In the genomic region with DNA sequence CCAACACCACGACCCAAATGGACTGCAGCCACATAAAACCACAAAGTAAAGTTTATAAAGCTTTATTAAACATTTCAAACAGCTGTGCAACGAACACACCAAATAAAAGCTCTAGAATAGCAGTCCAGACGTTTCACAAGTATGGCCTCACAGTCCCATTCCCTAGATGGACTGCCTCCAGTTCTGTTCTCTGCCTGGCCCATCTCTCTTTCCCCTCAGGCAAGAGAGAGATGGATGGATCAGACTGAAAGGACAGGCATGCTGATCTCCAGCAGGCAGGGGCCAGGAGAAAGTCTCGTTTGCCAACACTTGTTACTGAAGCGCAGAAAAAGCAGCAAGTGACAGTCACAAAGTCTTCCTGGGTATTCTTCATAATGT, we compare ENCODE assay signal across 22 cellular contexts. TPM values are rescaled to one million over a fixed set of nuclear protein-coding genes. Genes with fewer than 3 reads are reported as not detected.
DNase-seq lines count a peak whose midpoint lies in the region; ATAC-seq and TF ChIP-seq lines count a peak whose summit lies in the region.
"Had no signal": no experiment of that assay in that cellular context is flagged by ENCODE, and none has a peak within 500 bp of the region (broad histone marks: within the 10 kb centered on the region; RNA-seq: fewer than 3 reads in every experiment).

No MANE protein-coding gene starts in this region.

- TF ChIP-seq POLR2A in prostate gland (IDR thresholded peaks at IDR 0.05) = no peak

- intact Hi-C loops in prostate gland (cut with DNase I) = no loop called here

- H3K36me3 Mint-ChIP-seq in chondrocyte (ENCODE audit: low read depth) = peaks cover 13% of the 10 kb centered on the region

- peak overlapping the region; percentile 68 for H3K27ac ChIP-seq in AG04450 (ENCODE audit: low read depth, low read length)
- H3K27ac ChIP-seq in prostate gland = peak overlapping the region; percentile 47 to 88
- H3K27ac ChIP-seq: body of pancreas, uterus had no signal

- H3K27me3 ChIP-seq in AG04450 (ENCODE audit: control insufficient read depth, insufficient read depth, low read length) = no peaks in the 10 kb centered on the region
- no peaks in the 10 kb centered on the region for H3K27me3 ChIP-seq in prostate gland (replicated peaks; ENCODE audit: insufficient read depth)
- H3K27me3 ChIP-seq: body of pancreas, uterus had no signal

- H3K27ac Mint-ChIP-seq in chondrocyte (ENCODE audit: unreplicated experiment) = peak overlapping the region; percentile 3
- H3K27ac Mint-ChIP-seq: activated CD4-positive, alpha-beta T cell treated with anti-CD3 and anti-CD28 coated beads, Interleukin-2, amount 10 ng/mL, durations not matched to agents 24 days and 14 days; HFFc6; stimulated activated naive CD8-positive, alpha-beta T cell treated with anti-CD3 and anti-CD28 coated beads, Interleukin-15, Interleukin-2, amounts not matched to agents 100 ng/mL and 50 ng/mL, for 24 hours had no signal

- H3K27me3 Mint-ChIP-seq in chondrocyte (ENCODE audit: low read depth) = no peaks in the 10 kb centered on the region
- H3K27me3 Mint-ChIP-seq: CD4-positive, CD25-positive, alpha-beta regulatory T cell; stimulated activated naive CD8-positive, alpha-beta T cell treated with anti-CD3 and anti-CD28 coated beads, Interleukin-15, Interleukin-2, amounts not matched to agents 100 ng/mL and 50 ng/mL, for 24 hours had no signal

- no peak overlapping the region for H3K4me3 ChIP-seq in AG04450 (ENCODE audit: low read depth, low read length)
- H3K4me3 ChIP-seq in prostate gland = no peak overlapping the region
- H3K4me3 ChIP-seq: body of pancreas, lung, uterus had no signal

- DNase-seq in AG04450 (ENCODE audit: low read depth, low spot score) (no peak), NCI-H446 treated with DMSO at 0.1 percent for 48 hours (lab: John Stamatoyannopoulos, UW) (peak; percentile 87), chondrocyte (ENCODE audit: low spot score) (no peak), prostate gland (ENCODE audit: low spot score) (no peak), amniotic stem cell (lab: John Stamatoyannopoulos, UW) (no peak), putamen (ENCODE audit: low spot score) (no peak), epidermal melanocyte (ENCODE audit: insufficient read length, low spot score) (no peak)
- DNase-seq: activated CD4-positive, alpha-beta T cell treated with anti-CD3 and anti-CD28 coated beads, Interleukin-2, amount 10 ng/mL, durations not matched to agents 24 days and 14 days; activated naive CD4-positive, alpha-beta T cell treated with Interleukin-2 at 50 U/mL for 16 hours; body of pancreas; CD4-positive, CD25-positive, alpha-beta regulatory T cell; dermis blood vessel endothelial cell; erythroblast; HFFc6; naive thymus-derived CD4-positive, alpha-beta T cell; NCI-H187; NCI-H526; uterus had no signal

- CTCF ChIA-PET in AG04450 (lab: Charles Lee) = interaction anchor here (0.7 kb wide), 1 partner anchor 704 kb away, joined by 3 read pairs; no protein-coding TSS in a partner anchor

- POLR2A ChIA-PET in AG04450 (lab: Yijun Ruan, JAX) = interaction anchor here (0.5 to 1.3 kb wide), 6 partner anchors 10 to 223 kb away, joined by 3 to 5 read pairs (median 4); partner anchors contain the start of gene BLCAP

- H3K4me1 ChIP-seq in prostate gland (replicated peaks) = peaks cover 28% of the 10 kb centered on the region
- H3K4me1 ChIP-seq: body of pancreas, uterus had no signal

- H3K9me3 Mint-ChIP-seq in chondrocyte (ENCODE audit: low read depth) = no peaks in the 10 kb centered on the region
- H3K9me3 Mint-ChIP-seq: activated CD4-positive, alpha-beta T cell treated with anti-CD3 and anti-CD28 coated beads, Interleukin-2, amount 10 ng/mL, durations not matched to agents 24 days and 14 days; CD4-positive, CD25-positive, alpha-beta regulatory T cell; HFFc6; naive thymus-derived CD4-positive, alpha-beta T cell; stimulated activated naive CD8-positive, alpha-beta T cell treated with anti-CD3 and anti-CD28 coated beads, Interleukin-15, Interleukin-2, amounts not matched to agents 100 ng/mL and 50 ng/mL, for 24 hours had no signal

- no peaks in the 10 kb centered on the region for H3K36me3 ChIP-seq in prostate gland
- H3K36me3 ChIP-seq: uterus had no signal

- TF ChIP-seq CTCF in AG04450 (IDR thresholded peaks at IDR 0.05; ENCODE audit: low read depth, low read length) = no peak
- no peak for TF ChIP-seq CTCF in chondrocyte (IDR thresholded peaks at IDR 0.05)
- no peak for TF ChIP-seq CTCF in prostate gland (IDR thresholded peaks at IDR 0.05)

- ATAC-seq in HG03460 (IDR thresholded peaks at IDR 0.05; ENCODE audit: unreplicated experiment) = no peak
- ATAC-seq: body of pancreas; naive thymus-derived CD4-positive, alpha-beta T cell; SK-N-SH treated with all-trans-retinoic acid at 6 μM for 48 hours had no signal

- peaks cover 55% of the 10 kb centered on the region for H3K4me1 Mint-ChIP-seq in chondrocyte (ENCODE audit: low read depth)

- peaks cover 15% of the 10 kb centered on the region for H3K9me3 ChIP-seq in AG04450 (ENCODE audit: control insufficient read depth, insufficient read depth, low read length)
- no peaks in the 10 kb centered on the region for H3K9me3 ChIP-seq in prostate gland
- H3K9me3 ChIP-seq: body of pancreas, uterus had no signal

- 29% methylated on average over 5 of the region's 5 CpGs for WGBS in prostate gland

- no peak overlapping the region for H3K4me3 Mint-ChIP-seq in chondrocyte (ENCODE audit: unreplicated experiment)
- H3K4me3 Mint-ChIP-seq: activated CD4-positive, alpha-beta T cell treated with anti-CD3 and anti-CD28 coated beads, Interleukin-2, amount 10 ng/mL, durations not matched to agents 24 days and 14 days; HFFc6; naive thymus-derived CD4-positive, alpha-beta T cell; stimulated activated naive CD8-positive, alpha-beta T cell treated with anti-CD3 and anti-CD28 coated beads, Interleukin-15, Interleukin-2, amounts not matched to agents 100 ng/mL and 50 ng/mL, for 24 hours had no signal

RNA-seq across cellular contexts. Expression of gene NNAT, which starts 3.7 kb away (rescaled TPM):
- polyA plus RNA-seq in AG04450 (2011; rRNA removed) = 54.0 and 59.6 TPM in 2 replicates
- 16.0 and 26.6 TPM in 2 replicates for polyA minus RNA-seq in AG04450 (2011; rRNA and poly(A)+ RNA removed)
- total RNA-seq in chondrocyte (1.4 to 3.1 TPM (median 2.7 TPM) in 3 replicates), prostate gland (1 to 10 TPM in 1 of 2 donors, under 1 TPM in 1; 0.41 to 4.3 TPM)
- total RNA-seq: CD4-positive, CD25-positive, alpha-beta regulatory T cell; HFFc6; naive thymus-derived CD4-positive, alpha-beta T cell had no signal
- polyA plus RNA-seq: CD4-positive, CD25-positive, alpha-beta regulatory T cell; naive thymus-derived CD4-positive, alpha-beta T cell had no signal

RNA-seq across cellular contexts. Expression of gene BLCAP, which starts 10.3 kb away (rescaled TPM):
- polyA plus RNA-seq in AG04450 (2011; rRNA removed) = 88.9 and 94.1 TPM in 2 replicates
- polyA minus RNA-seq in AG04450 (2011; rRNA and poly(A)+ RNA removed) = 73.2 and 73.7 TPM in 2 replicates
- total RNA-seq in chondrocyte (56.6 to 66.2 TPM (median 65.1 TPM) in 3 replicates), prostate gland (100 to 1,000 TPM in 1 of 2 donors, 10 to 100 TPM in 1; 93.0 to 101 TPM)
